39 cellular contexts compared by ENCODE assay signal in genomic region chr7:103649052-103649451, GRCh38.
"Had no signal": no experiment of that assay in that cellular context is flagged by ENCODE, and none has a peak within 500 bp of the region (broad histone marks: within the 10 kb centered on the region; RNA-seq: fewer than 3 reads in every experiment).

No MANE protein-coding gene starts in this region.

- H3K36me3 Mint-ChIP-seq: activated naive CD4-positive, alpha-beta T cell treated with anti-CD3 and anti-CD28 coated beads, Interleukin-2, amount 10 ng/mL, durations not matched to agents 7 days and 5 days; activated naive CD4-positive, alpha-beta T cell treated with anti-CD3 and anti-CD28 coated beads, Interleukin-2, amount 50 U/mL, for 24 hours; activated naive CD8-positive, alpha-beta T cell; activated naive CD8-positive, alpha-beta T cell treated with anti-CD3 and anti-CD28 coated beads for 36 hours; activated naive CD8-positive, alpha-beta T cell treated with anti-CD3 and anti-CD28 coated beads, Interleukin-2, amount 10 ng/mL, durations not matched to agents 7 days and 5 days had no signal

- DNase-seq: activated effector memory CD4-positive, alpha-beta T cell treated with anti-CD3 and anti-CD28 coated beads, Interleukin-2, amount 50 U/mL, for 16 hours; activated effector memory CD4-positive, alpha-beta T cell treated with Interleukin-2 at 50 U/mL for 16 hours; activated gamma-delta T cell; activated gamma-delta T cell treated with Interleukin-2 at 50 U/mL for 16 hours; activated naive CD4-positive, alpha-beta T cell; activated naive CD4-positive, alpha-beta T cell treated with anti-CD3 and anti-CD28 coated beads for 36 hours; activated naive CD4-positive, alpha-beta T cell treated with anti-CD3 and anti-CD28 coated beads, Interleukin-2, amount 10 ng/mL, durations not matched to agents 7 days and 5 days; activated naive CD4-positive, alpha-beta T cell treated with anti-CD3 and anti-CD28 coated beads, Interleukin-2, amount 50 U/mL, for 16 hours; activated naive CD4-positive, alpha-beta T cell treated with Interleukin-2 at 50 U/mL for 16 hours; activated naive CD8-positive, alpha-beta T cell treated with anti-CD3 and anti-CD28 coated beads for 36 hours; activated naive CD8-positive, alpha-beta T cell treated with anti-CD3 and anti-CD28 coated beads, Interleukin-2, amount 10 ng/mL, durations not matched to agents 7 days and 5 days; activated naive CD8-positive, alpha-beta T cell treated with anti-CD3 and anti-CD28 coated beads, Interleukin-2, amount 50 U/mL, for 24 hours; activated T-cell treated with anti-CD3 and anti-CD28 coated beads, Interleukin-2, amount 50 U/mL, for 24 hours; activated T-cell treated with anti-CD3 and anti-CD28 coated beads, Interleukin-2, amount 50 U/mL, for 4 hours; activated T-cell treated with anti-CD3 and anti-CD28 coated beads, Interleukin-2, amount 50 U/mL, for 48 hours; activated T-cell treated with anti-CD3 and anti-CD28 coated beads, Interleukin-2, amount 50 U/mL, for 72 hours; adrenal gland; amniotic stem cell; amygdala; anterior cingulate cortex; aorta; body of pancreas; brain microvascular endothelial cell; caudate nucleus; central memory CD4-positive, alpha-beta T cell; cerebellar nuclear complex had no signal

- H3K27ac Mint-ChIP-seq: activated naive CD4-positive, alpha-beta T cell treated with anti-CD3 and anti-CD28 coated beads for 36 hours; activated naive CD4-positive, alpha-beta T cell treated with anti-CD3 and anti-CD28 coated beads, Interleukin-2, amount 10 ng/mL, durations not matched to agents 7 days and 5 days; activated naive CD4-positive, alpha-beta T cell treated with anti-CD3 and anti-CD28 coated beads, Interleukin-2, amount 50 U/mL, for 24 hours; activated naive CD4-positive, alpha-beta T cell treated with anti-CD3 and anti-CD28 coated beads, Interleukin-2, amount 50 U/mL, for 72 hours; activated naive CD8-positive, alpha-beta T cell; activated naive CD8-positive, alpha-beta T cell treated with anti-CD3 and anti-CD28 coated beads for 36 hours; activated naive CD8-positive, alpha-beta T cell treated with anti-CD3 and anti-CD28 coated beads, Interleukin-2, amount 50 U/mL, for 24 hours; activated T-cell treated with anti-CD3 and anti-CD28 coated beads, Interleukin-2, amount 50 U/mL, for 24 hours; activated T-cell treated with anti-CD3 and anti-CD28 coated beads, Interleukin-2, amount 50 U/mL, for 72 hours; activated T-helper 1 cell treated with anti-CD3 and anti-CD28 coated beads, Interleukin-12 subunit alpha, Interleukin-12 subunit beta, Interleukin-2, Interleukin-4 antibody, amounts not matched to agents 30 ng/mL and 10 ng/mL and 1 ng/mL, durations not matched to agents 14 hours and 24 hours and 36 hours; activated T-helper 17 cell treated with anti-CD3 and anti-CD28 coated beads, Interleukin-2, amount 50 U/mL, for 72 hours; activated T-helper 2 cell treated with anti-CD3 and anti-CD28 coated beads, Interferon-gamma antibody, Interleukin-2, Interleukin-4, amounts not matched to agents 10 μg/mL and 5 μg/mL and 100 μg/mL, durations not matched to agents 14 hours and 24 hours and 36 hours; brain had no signal

- H3K27me3 Mint-ChIP-seq: activated naive CD4-positive, alpha-beta T cell treated with anti-CD3 and anti-CD28 coated beads, Interleukin-2, amount 10 ng/mL, durations not matched to agents 7 days and 5 days had no signal

- H3K4me3 ChIP-seq: adrenal gland, ascending aorta, body of pancreas, breast epithelium, cardiac muscle cell had no signal

- H3K4me1 ChIP-seq: adrenal gland, ascending aorta, body of pancreas, breast epithelium had no signal

- FAIRE-seq: astrocyte, bronchial epithelial cell had no signal

- H3K27ac ChIP-seq: adrenal gland, ascending aorta, body of pancreas, brain microvascular endothelial cell, breast epithelium, cardiac muscle cell had no signal

- H3K4me1 Mint-ChIP-seq: activated naive CD4-positive, alpha-beta T cell treated with anti-CD3 and anti-CD28 coated beads, Interleukin-2, amount 10 ng/mL, durations not matched to agents 7 days and 5 days; activated naive CD4-positive, alpha-beta T cell treated with anti-CD3 and anti-CD28 coated beads, Interleukin-2, amount 50 U/mL, for 24 hours; activated naive CD8-positive, alpha-beta T cell treated with anti-CD3 and anti-CD28 coated beads for 36 hours; activated naive CD8-positive, alpha-beta T cell treated with anti-CD3 and anti-CD28 coated beads, Interleukin-2, amount 10 ng/mL, durations not matched to agents 7 days and 5 days; activated naive CD8-positive, alpha-beta T cell treated with anti-CD3 and anti-CD28 coated beads, Interleukin-2, amount 50 U/mL, for 24 hours; activated T-helper 17 cell treated with anti-CD3 and anti-CD28 coated beads, Interleukin-2, amount 50 U/mL, for 72 hours; central memory CD8-positive, alpha-beta T cell had no signal

- H3K36me3 ChIP-seq: adrenal gland, ascending aorta, brain microvascular endothelial cell, breast epithelium, cardiac muscle cell had no signal

- ATAC-seq: activated naive CD4-positive, alpha-beta T cell treated with anti-CD3 and anti-CD28 coated beads, Interleukin-2, amount 50 U/mL, for 72 hours; activated naive CD8-positive, alpha-beta T cell treated with anti-CD3 and anti-CD28 coated beads, Interleukin-2, amount 50 U/mL, for 24 hours; activated T-cell treated with anti-CD3 and anti-CD28 coated beads, Interleukin-2, amount 50 U/mL, for 4 hours; activated T-cell treated with anti-CD3 and anti-CD28 coated beads, Interleukin-2, amount 50 U/mL, for 72 hours; activated T-helper 17 cell treated with anti-CD3 and anti-CD28 coated beads, Interleukin-2, amount 50 U/mL, for 72 hours; body of pancreas had no signal

- H3K9me3 Mint-ChIP-seq: activated naive CD4-positive, alpha-beta T cell treated with anti-CD3 and anti-CD28 coated beads, Interleukin-2, amount 10 ng/mL, durations not matched to agents 7 days and 5 days; activated naive CD8-positive, alpha-beta T cell treated with anti-CD3 and anti-CD28 coated beads, Interleukin-2, amount 10 ng/mL, durations not matched to agents 7 days and 5 days had no signal

- H3K27me3 ChIP-seq: adrenal gland, ascending aorta, body of pancreas, brain microvascular endothelial cell, breast epithelium, cardiac muscle cell had no signal

- H3K4me3 Mint-ChIP-seq: activated naive CD4-positive, alpha-beta T cell treated with anti-CD3 and anti-CD28 coated beads for 36 hours; activated naive CD4-positive, alpha-beta T cell treated with anti-CD3 and anti-CD28 coated beads, Interleukin-2, amount 10 ng/mL, durations not matched to agents 7 days and 5 days; activated naive CD4-positive, alpha-beta T cell treated with anti-CD3 and anti-CD28 coated beads, Interleukin-2, amount 50 U/mL, for 24 hours; activated naive CD8-positive, alpha-beta T cell; activated naive CD8-positive, alpha-beta T cell treated with anti-CD3 and anti-CD28 coated beads for 36 hours; activated naive CD8-positive, alpha-beta T cell treated with anti-CD3 and anti-CD28 coated beads, Interleukin-2, amount 10 ng/mL, durations not matched to agents 7 days and 5 days; activated naive CD8-positive, alpha-beta T cell treated with anti-CD3 and anti-CD28 coated beads, Interleukin-2, amount 50 U/mL, for 24 hours; activated T-cell treated with anti-CD3 and anti-CD28 coated beads, Interleukin-2, amount 50 U/mL, for 24 hours; activated T-cell treated with anti-CD3 and anti-CD28 coated beads, Interleukin-2, amount 50 U/mL, for 4 hours; activated T-cell treated with anti-CD3 and anti-CD28 coated beads, Interleukin-2, amount 50 U/mL, for 72 hours; activated T-helper 1 cell treated with anti-CD3 and anti-CD28 coated beads, Interleukin-12 subunit alpha, Interleukin-12 subunit beta, Interleukin-2, Interleukin-4 antibody, amounts not matched to agents 30 ng/mL and 10 ng/mL and 1 ng/mL, durations not matched to agents 14 hours and 24 hours and 36 hours; activated T-helper 17 cell treated with anti-CD3 and anti-CD28 coated beads, Interleukin-2, amount 50 U/mL, for 72 hours; brain; central memory CD8-positive, alpha-beta T cell had no signal
